In genomic region chr9:113963017-113963620, GRCh38 we compare ENCODE assay signal across 1 cellular context.
TF ChIP-seq lines count a peak whose summit lies in the region.

No MANE protein-coding gene starts in this region.

TF ChIP-seq in H1, 55 proteins besides CTCF, POLR2A, EP300 and RAD21:
- TF ChIP-seq RNF2 (IDR thresholded peaks at IDR 0.05; ENCODE audit: borderline replicate concordance, low read depth, low read length, missing control alignments, poor library complexity, severe bottlenecking) = no peak
- TF ChIP-seq SRF (IDR thresholded peaks at IDR 0.05; ENCODE audit: low read depth, low read length) = no peak
- TF ChIP-seq MAFK (IDR thresholded peaks at IDR 0.05; ENCODE audit: low read depth, low read length) = no peak
- TF ChIP-seq BRCA1 (IDR thresholded peaks at IDR 0.05; ENCODE audit: low read depth, low read length) = no peak
- no peak for TF ChIP-seq SIX5 (IDR thresholded peaks at IDR 0.05; ENCODE audit: low read depth, low read length)
- TF ChIP-seq FOSL1 (IDR thresholded peaks at IDR 0.05; ENCODE audit: insufficient read depth, low read depth, low read length) = no peak
